ENCODE assay signal across 10 cellular contexts in genomic region chr15:74789171-74789627, GRCh38. TPM values are rescaled to one million over a fixed set of nuclear protein-coding genes. Genes with fewer than 3 reads are reported as not detected.
A peak's percentile ranks its signal among the peaks of the same experiment; 100 is the strongest.
DNase-seq lines count a peak whose midpoint lies in the region; TF ChIP-seq lines count a peak whose summit lies in the region.
"Had no signal": no experiment of that assay in that cellular context is flagged by ENCODE, and none has a peak within 500 bp of the region (broad histone marks: within the 10 kb centered on the region; RNA-seq: fewer than 3 reads in every experiment).

No MANE protein-coding gene starts in this region.

- TF ChIP-seq CTCF in OCI-LY3 (IDR thresholded peaks at IDR 0.05; ENCODE audit: low read depth, low read length) (no peak), epithelial cell of esophagus (IDR thresholded peaks at IDR 0.05; ENCODE audit: insufficient read depth, low read depth, low read length, missing control alignments) (no peak)

- no peaks in the 10 kb centered on the region; the same call in 1 of the 2 replicates for H3K9me3 ChIP-seq in OCI-LY3 (ENCODE audit: insufficient read depth, low read length)

- in situ Hi-C loops in GM18951 (cut with MboI; ENCODE audit: low sequenced_read_pairs, unreplicated experiment), result no loop called here

- peak overlapping the region; percentile 97 for H3K27ac ChIP-seq in OCI-LY3 (ENCODE audit: low read length)
- peak overlapping the region in 20 of 21 experiments; percentile 51 to 100 (median 91) for H3K27ac ChIP-seq in skin epidermis

- TF ChIP-seq POLR2A in GM18951 (IDR thresholded peaks at IDR 0.05; ENCODE audit: extremely low read depth, insufficient read depth, insufficient read length), result peak; percentile 60

- peak; percentile 51 for DNase-seq in epithelial cell of esophagus (ENCODE audit: low read depth)
- DNase-seq in activated CD4-positive, CD25-positive, alpha-beta regulatory T cell treated with anti-CD3 and anti-CD28 coated beads, Interleukin-2, amount 50 U/mL, for 72 hours, result no peak
- DNase-seq in NCI-H748 treated with DMSO at 0.1 percent for 48 hours (lab: John Stamatoyannopoulos, UW), result no peak
- DNase-seq in NCI-H2029 treated with DMSO at 0.1 percent for 48 hours (lab: John Stamatoyannopoulos, UW), result no peak
- no peak for DNase-seq in mesenteric fat pad (ENCODE audit: low spot score)
- DNase-seq: NCI-H1694 had no signal

- H4K20me1 ChIP-seq in OCI-LY3 (ENCODE audit: insufficient read depth, low read length), result peaks cover 32% of the 10 kb centered on the region

- peak overlapping the region; percentile 100 for H3K4me2 ChIP-seq in OCI-LY3 (ENCODE audit: low read length)

- peak overlapping the region; percentile 99 for H3K9ac ChIP-seq in OCI-LY3 (ENCODE audit: low read length)

- no peaks in the 10 kb centered on the region for H3K27me3 ChIP-seq in OCI-LY3 (ENCODE audit: low read depth, low read length)

- peaks cover 73% of the 10 kb centered on the region for H3K36me3 ChIP-seq in OCI-LY3 (replicated peaks; ENCODE audit: low read depth, low read length)

- peak overlapping the region; percentile 93 for H3K4me3 ChIP-seq in OCI-LY3 (ENCODE audit: low read length)
- H3K4me3 ChIP-seq in epithelial cell of esophagus (ENCODE audit: low read length), result no peak overlapping the region
- H3K4me3 ChIP-seq in skin epidermis, result peak overlapping the region; percentile 3 to 40 (median 18)

- H3K4me1 ChIP-seq in OCI-LY3 (ENCODE audit: low read length), result peaks cover 97% of the 10 kb centered on the region

- H3K79me2 ChIP-seq in OCI-LY3 (ENCODE audit: low read length), result peaks cover 99% of the 10 kb centered on the region

- H2AFZ ChIP-seq in OCI-LY3 (ENCODE audit: low read depth, low read length), result no peak overlapping the region

RNA-seq across cellular contexts. Expression of gene CSK, which starts 7.3 kb away (rescaled TPM):
- total RNA-seq in mesenteric fat pad, result 46.9 TPM

RNA-seq across cellular contexts. Expression of gene LMAN1L, which starts 23.4 kb away (rescaled TPM):
- not detected for total RNA-seq in mesenteric fat pad

RNA-seq across cellular contexts. Expression of gene CPLX3, which starts 37.2 kb away (rescaled TPM):
- total RNA-seq in mesenteric fat pad, result not detected

RNA-seq across cellular contexts. Expression of gene CYP1A2, which starts 40.6 kb away (rescaled TPM):
- total RNA-seq in mesenteric fat pad, result not detected
- total RNA-seq: lower leg skin had no signal

RNA-seq across cellular contexts. Expression of gene ULK3, which starts 53.8 kb away (rescaled TPM):
- total RNA-seq in mesenteric fat pad, result 31.5 TPM
